ENCODE assay signal across 10 cellular contexts in genomic region chr14:75884198-75884611, GRCh38.
A peak's percentile ranks its signal among the peaks of the same experiment; 100 is the strongest.
DNase-seq lines count a peak whose midpoint lies in the region; ATAC-seq lines count a peak whose summit lies in the region.
"Had no signal": no experiment of that assay in that cellular context is flagged by ENCODE, and none has a peak within 500 bp of the region (broad histone marks: within the 10 kb centered on the region; RNA-seq: fewer than 3 reads in every experiment).

No MANE protein-coding gene starts in this region.

- no peaks in the 10 kb centered on the region for H3K27me3 ChIP-seq in H7 (ENCODE audit: control insufficient read depth, insufficient read depth, low read length)
- H3K27me3 ChIP-seq: neutrophil had no signal

- H3K36me3 ChIP-seq in H7 (replicated peaks; ENCODE audit: control insufficient read depth, insufficient read depth, low read length) = no peaks in the 10 kb centered on the region

- no peak overlapping the region for H3K4me3 ChIP-seq in H7 (ENCODE audit: insufficient read depth, low read depth, low read length)

- DNase-seq in ACHN (peak; percentile 3), H7 (peak; percentile 22), amniotic epithelial cell (ENCODE audit: low read depth) (peak; percentile 91), iris pigment epithelial cell (ENCODE audit: low read depth) (peak; percentile 96), NCI-H748 (lab: John Stamatoyannopoulos, UW; ENCODE audit: unreplicated experiment) (no peak)
- no peak for DNase-seq in stimulated activated naive B cell treated with anti-CD40 and anti-IgM and Interleukin-4, amounts not matched to agents 10 μg/mL and 1 μg/mL and 100 μg/mL, for 72 hours
- DNase-seq: foreskin melanocyte had no signal

- H3K27me3 Mint-ChIP-seq in stimulated activated naive B cell treated with anti-CD40 and anti-IgM and Interleukin-4, amounts not matched to agents 10 μg/mL and 1 μg/mL and 100 μg/mL, for 72 hours = no peaks in the 10 kb centered on the region

- peaks cover 20 to 52% of the 10 kb centered on the region in 2 donors for H3K36me3 Mint-ChIP-seq in stimulated activated naive B cell treated with anti-CD40 and anti-IgM and Interleukin-4, amounts not matched to agents 10 μg/mL and 1 μg/mL and 100 μg/mL, for 72 hours

- H3K9me3 Mint-ChIP-seq in stimulated activated naive B cell treated with anti-CD40 and anti-IgM and Interleukin-4, amounts not matched to agents 10 μg/mL and 1 μg/mL and 100 μg/mL, for 72 hours = peaks cover 2 to 4% of the 10 kb centered on the region in 2 donors

- H3K4me1 Mint-ChIP-seq in stimulated activated naive B cell treated with anti-CD40 and anti-IgM and Interleukin-4, amounts not matched to agents 10 μg/mL and 1 μg/mL and 100 μg/mL, for 72 hours = no peaks in the 10 kb centered on the region

- no peak overlapping the region for H3K4me3 Mint-ChIP-seq in stimulated activated naive B cell treated with anti-CD40 and anti-IgM and Interleukin-4, amounts not matched to agents 10 μg/mL and 1 μg/mL and 100 μg/mL, for 72 hours

- H3K27ac Mint-ChIP-seq in stimulated activated naive B cell treated with anti-CD40 and anti-IgM and Interleukin-4, amounts not matched to agents 10 μg/mL and 1 μg/mL and 100 μg/mL, for 72 hours = no peak overlapping the region

- no peak for ATAC-seq in GM18909 (IDR thresholded peaks at IDR 0.05; ENCODE audit: poor library complexity, unreplicated experiment)
- no peak for ATAC-seq in stimulated activated naive B cell treated with anti-CD40 and anti-IgM and Interleukin-4, amounts not matched to agents 10 μg/mL and 1 μg/mL and 100 μg/mL, for 72 hours (replicated peaks)
- no peak for ATAC-seq in GM18873 (IDR thresholded peaks at IDR 0.05; ENCODE audit: low FRiP score, unreplicated experiment)

- in situ Hi-C loops in ACHN (cut with HindIII; ENCODE audit: low pct_ligation_motif_present, low pct_unique_long_range_greater_than_20kb, low sequenced_read_pairs) = no loop called here

Comparison
In these comparisons a context has a peak if more than half of its experiments do, and no peak if none do; other contexts are left out.
1. DNase-seq: peak in ACHN (single experiment), H7 (single experiment), amniotic epithelial cell (single experiment) and iris pigment epithelial cell (single experiment); none in stimulated activated naive B cell treated with anti-CD40 and anti-IgM and Interleukin-4, amounts not matched to agents 10 μg/mL and 1 μg/mL and 100 μg/mL, for 72 hours (single experiment) and NCI-H748 (single experiment).